22 cellular contexts compared by ENCODE assay signal in the genomic region with DNA sequence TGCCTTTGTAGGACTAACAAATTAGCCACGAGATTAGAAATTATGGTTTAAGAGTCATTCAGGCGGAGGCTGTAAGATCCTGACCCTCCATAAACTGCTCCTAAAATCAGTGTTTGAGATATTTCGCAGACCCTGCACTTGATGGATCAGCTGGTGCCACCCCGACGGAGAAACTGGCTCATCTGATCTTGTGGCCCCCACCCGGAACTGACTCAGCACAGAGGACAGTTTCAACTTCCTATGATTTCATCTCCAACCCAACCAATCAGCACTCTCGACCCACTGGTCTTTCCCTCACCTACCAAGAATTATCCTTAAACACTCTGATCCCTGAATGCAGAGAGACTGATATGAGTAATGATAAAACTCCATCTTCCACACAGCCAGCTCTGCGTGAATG. TPM values are rescaled to one million over a fixed set of nuclear protein-coding genes. Genes with fewer than 3 reads are reported as not detected.
DNase-seq lines count a peak whose midpoint lies in the region; ATAC-seq, FAIRE-seq and TF ChIP-seq lines count a peak whose summit lies in the region.
"Had no signal": no experiment of that assay in that cellular context is flagged by ENCODE, and none has a peak within 500 bp of the region (broad histone marks: within the 10 kb centered on the region; RNA-seq: fewer than 3 reads in every experiment).

No MANE protein-coding gene starts in this region.

- no peak overlapping the region for H3K4me3 Mint-ChIP-seq in astrocyte (ENCODE audit: unreplicated experiment)

- no peak overlapping the region for H3K4me3 ChIP-seq in astrocyte (ENCODE audit: insufficient read depth, low read depth, low read length)

- no peaks in the 10 kb centered on the region for H3K36me3 Mint-ChIP-seq in astrocyte (ENCODE audit: low read depth, unreplicated experiment)

- no peak for TF ChIP-seq CTCF in astrocyte (IDR thresholded peaks at IDR 0.05; ENCODE audit: insufficient read depth, low read depth, low read length)

- peaks cover 2% of the 10 kb centered on the region for H3K27me3 Mint-ChIP-seq in astrocyte (ENCODE audit: low read depth, unreplicated experiment)

- H3K4me1 ChIP-seq in astrocyte (ENCODE audit: insufficient read depth, low read length), result peaks cover 4% of the 10 kb centered on the region

- no peak overlapping the region for H3K4me2 ChIP-seq in astrocyte (ENCODE audit: low read length)

- FAIRE-seq in astrocyte (lab: Jason Lieb, UNC), result no peak
- FAIRE-seq: G401.6, H1 had no signal

- peak overlapping the region; percentile 24 for H2AFZ ChIP-seq in astrocyte (ENCODE audit: low read depth, low read length)

- no peak overlapping the region for H3K27ac ChIP-seq in astrocyte (ENCODE audit: low read depth, low read length)

- H3K9me3 ChIP-seq in astrocyte (ENCODE audit: insufficient read depth, low read depth, low read length), result no peaks in the 10 kb centered on the region

- H3K36me3 ChIP-seq in astrocyte (ENCODE audit: insufficient read depth, low read length), result no peaks in the 10 kb centered on the region

- H3K27me3 ChIP-seq in astrocyte (ENCODE audit: insufficient read depth, low read length), result no peaks in the 10 kb centered on the region

- ATAC-seq in GM21786 (IDR thresholded peaks at IDR 0.05; ENCODE audit: unreplicated experiment) (no peak), HG03095 (IDR thresholded peaks at IDR 0.05; ENCODE audit: unreplicated experiment) (no peak)
- ATAC-seq: HCT116, PC-3 had no signal

- H3K9me3 Mint-ChIP-seq in astrocyte (ENCODE audit: unreplicated experiment), result no peaks in the 10 kb centered on the region

- H4K20me1 ChIP-seq in astrocyte (ENCODE audit: insufficient read depth, low read length), result no peaks in the 10 kb centered on the region

- H3K4me1 Mint-ChIP-seq in astrocyte (ENCODE audit: low read depth, unreplicated experiment), result peaks cover 6% of the 10 kb centered on the region

- H3K79me2 ChIP-seq in astrocyte (ENCODE audit: insufficient read depth, low read length), result no peaks in the 10 kb centered on the region

- no peak overlapping the region for H3K9ac ChIP-seq in astrocyte (ENCODE audit: low read length)

- peak; percentile 22 for DNase-seq in activated CD4-positive, alpha-beta T cell treated with anti-CD3 and anti-CD28 coated beads for 48 hours
- DNase-seq in activated CD4-positive, alpha-beta T cell treated with anti-CD3 and anti-CD28 coated beads, Interleukin-2, amount 50 U/mL, for 4 hours, result no peak
- DNase-seq in A172 (ENCODE audit: low spot score), result peak; percentile 55
- peak; percentile 54 for DNase-seq in M059J (ENCODE audit: low read depth)
- no peak for DNase-seq in astrocyte (ENCODE audit: low read depth)
- DNase-seq: 8988T, DMS153, Kasumi-1, NCI-H1105 treated with DMSO at 0.1 percent for 48 hours, NCI-H146, NCI-H1930, NCI-H2107, NCI-H524, NCI-H748 treated with DMSO at 0.1 percent for 48 hours, PC-3, Right ventricle myocardium superior, RPMI8226 had no signal

- no peak overlapping the region for H3K27ac Mint-ChIP-seq in astrocyte (ENCODE audit: unreplicated experiment)

RNA-seq across cellular contexts. Expression of gene JAM2, which starts 3.7 kb away (rescaled TPM):
- total RNA-seq in A172 (2014; rRNA removed; shearing (Covaris generic)), result 3.7 and 4.2 TPM in 2 replicates
- 1.7 and 3.0 TPM in 2 replicates for total RNA-seq in M059J (2014; rRNA removed; shearing (Covaris generic))
- 3.7 and 7.2 TPM in 2 replicates for total RNA-seq in astrocyte
- total RNA-seq: PC-3 had no signal

RNA-seq across cellular contexts. Expression of gene MRPL39, which starts 28.0 kb away (rescaled TPM):
- total RNA-seq in A172 (2014; rRNA removed; shearing (Covaris generic)), result 77.0 and 91.8 TPM in 2 replicates
- total RNA-seq in M059J (2014; rRNA removed; shearing (Covaris generic)), result 65.1 and 88.8 TPM in 2 replicates
- total RNA-seq in astrocyte, result 29.6 and 32.5 TPM in 2 replicates

Comparison
In these comparisons a context has a peak if more than half of its experiments do, and no peak if none do; other contexts are left out.
1. DNase-seq: peak in activated CD4-positive, alpha-beta T cell treated with anti-CD3 and anti-CD28 coated beads for 48 hours (single experiment), A172 (single experiment) and M059J (single experiment); none in activated CD4-positive, alpha-beta T cell treated with anti-CD3 and anti-CD28 coated beads, Interleukin-2, amount 50 U/mL, for 4 hours (0 of 2) and astrocyte (single experiment).